Comparison of ENCODE assay signal across 23 cellular contexts in the genomic region with DNA sequence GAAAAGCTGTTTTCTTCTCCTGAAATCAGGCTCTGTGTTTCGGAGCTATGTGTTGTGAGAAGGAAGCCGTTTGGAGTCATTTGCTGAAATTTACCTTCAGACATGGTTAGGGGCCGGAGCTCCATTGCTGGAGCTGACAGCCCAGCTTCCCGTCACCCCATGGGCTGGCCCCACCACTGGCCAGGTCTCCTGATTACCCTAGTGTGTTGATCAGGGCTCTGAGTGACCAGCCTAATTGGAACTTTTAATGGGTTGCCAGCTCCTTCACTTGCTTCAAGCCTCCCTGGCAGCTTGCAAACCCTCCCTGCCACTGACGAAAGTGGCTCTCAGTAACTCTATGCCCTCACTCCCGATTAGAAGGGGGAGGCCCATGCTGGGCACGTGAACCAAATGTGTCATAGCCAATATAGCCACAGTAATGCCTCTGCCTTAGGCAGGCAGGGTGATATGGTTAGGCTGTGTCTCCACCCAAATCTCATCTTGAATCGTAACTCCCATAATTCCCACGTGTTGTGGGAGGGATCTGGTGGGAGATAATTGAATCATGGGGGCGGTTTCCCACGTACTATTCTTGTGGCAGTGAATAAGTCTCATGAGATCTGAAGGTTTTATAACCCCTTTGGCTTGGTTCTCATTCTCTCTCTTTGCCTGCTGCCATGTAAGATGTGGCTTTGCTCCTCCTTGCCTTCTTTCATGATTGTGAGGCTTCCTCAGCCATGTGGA.
"Had no signal": no experiment of that assay in that cellular context is flagged by ENCODE, and none has a peak within 500 bp of the region (broad histone marks: within the 10 kb centered on the region; RNA-seq: fewer than 3 reads in every experiment).

No MANE protein-coding gene starts in this region.

- H3K4me2 ChIP-seq: KMS-11 had no signal

- H3K36me3 ChIP-seq: adrenal gland had no signal

- H3K4me3 ChIP-seq: adrenal gland, SK-N-MC had no signal

- H3K27me3 ChIP-seq: adrenal gland had no signal

- H3K9me3 ChIP-seq: adrenal gland had no signal

- H3K27ac ChIP-seq: adrenal gland, KMS-11, SK-N-MC had no signal

- H3K9ac ChIP-seq: KMS-11 had no signal

- H3K4me1 ChIP-seq: adrenal gland had no signal

- DNase-seq: activated CD4-positive, alpha-beta memory T cell treated with anti-CD3 and anti-CD28 coated beads, Interleukin-2, amount 10 ng/mL, durations not matched to agents 7 days and 5 days; activated CD4-positive, alpha-beta T cell treated with anti-CD3 and anti-CD28 coated beads for 36 hours; activated CD4-positive, alpha-beta T cell treated with anti-CD3 and anti-CD28 coated beads, Interleukin-2, amount 50 U/mL, for 1 hour; activated gamma-delta T cell treated with Interleukin-2 at 50 U/mL for 16 hours; activated naive CD4-positive, alpha-beta T cell treated with anti-CD3 and anti-CD28 coated beads, Interleukin-2, amount 10 ng/mL, durations not matched to agents 7 days and 5 days; activated naive CD8-positive, alpha-beta T cell treated with anti-CD3 and anti-CD28 coated beads, Interleukin-2, amount 10 ng/mL, durations not matched to agents 7 days and 5 days; activated T-cell treated with anti-CD3 and anti-CD28 coated beads for 4 hours; activated T-cell treated with anti-CD3 and anti-CD28 coated beads, Interleukin-2, amount 50 U/mL, for 48 hours; adrenal gland; anterior cingulate cortex; NCI-H1092; NCI-H1417; NCI-H1930; NCI-H345; NCI-H510A; NCI-H526 treated with DMSO at 0.1 percent for 48 hours; NCI-H82; RPMI8226; SHP77; T-cell had no signal

- ATAC-seq: activated CD4-positive, alpha-beta T cell treated with anti-CD3 and anti-CD28 coated beads for 36 hours; Panc1; T-cell had no signal
